ENCODE assay signal across 15 cellular contexts in genomic region chr19:55248704-55249103, GRCh38. TPM values are rescaled to one million over a fixed set of nuclear protein-coding genes. Genes with fewer than 3 reads are reported as not detected.
DNase-seq lines count a peak whose midpoint lies in the region; ATAC-seq and TF ChIP-seq lines count a peak whose summit lies in the region.
"Had no signal": no experiment of that assay in that cellular context is flagged by ENCODE, and none has a peak within 500 bp of the region (broad histone marks: within the 10 kb centered on the region; RNA-seq: fewer than 3 reads in every experiment).

No MANE protein-coding gene starts in this region.

- H3K9me3 Mint-ChIP-seq in activated T-cell treated with anti-CD3 and anti-CD28 coated beads, Interleukin-2, amount 50 U/mL, for 72 hours: no peaks in the 10 kb centered on the region
- H3K9me3 Mint-ChIP-seq in dendritic cell treated with granulocyte-macrophage colony-stimulating factor and Interleukin-4, amounts not matched to agents 40 ng/mL and 50 ng/mL, for 4 days: no peaks in the 10 kb centered on the region
- no peaks in the 10 kb centered on the region for H3K9me3 Mint-ChIP-seq in stimulated activated effector memory CD8-positive, alpha-beta T cell treated with anti-CD3 and anti-CD28 coated beads, Interleukin-12 subunit alpha, Interleukin-12 subunit beta, amount 100 ng/mL, for 72 hours

- H3K4me3 ChIP-seq in RWPE2 (ENCODE audit: severe bottlenecking): no peak overlapping the region
- H3K4me3 ChIP-seq: psoas muscle, SK-N-MC had no signal

- TF ChIP-seq CTCF in RWPE2 (IDR thresholded peaks at IDR 0.05; ENCODE audit: poor library complexity, severe bottlenecking): no peak

- no peak for DNase-seq in activated T-cell treated with anti-CD3 and anti-CD28 coated beads, Interleukin-2, amount 50 U/mL, for 72 hours
- DNase-seq in activated T-cell treated with anti-CD3 and anti-CD28 coated beads, Interleukin-2, amount 50 U/mL, for 48 hours: no peak
- no peak for DNase-seq in RWPE2 (ENCODE audit: low spot score)
- DNase-seq in stimulated activated effector memory CD8-positive, alpha-beta T cell treated with anti-CD3 and anti-CD28 coated beads, Interleukin-12 subunit alpha, Interleukin-12 subunit beta, amount 100 ng/mL, for 72 hours (ENCODE audit: low spot score in 2 of 2): no peak
- no peak for DNase-seq in epidermal melanocyte (ENCODE audit: insufficient read length, low spot score)
- no peak for DNase-seq in medulla oblongata (ENCODE audit: extremely low spot score)
- DNase-seq: activated T-cell treated with anti-CD3 and anti-CD28 coated beads, Interleukin-2, amount 50 U/mL, for 1 hour; kidney glomerular epithelial cell; NCI-H226 had no signal

- no peak overlapping the region for H3K4me3 Mint-ChIP-seq in activated T-cell treated with anti-CD3 and anti-CD28 coated beads, Interleukin-2, amount 50 U/mL, for 72 hours
- no peak overlapping the region for H3K4me3 Mint-ChIP-seq in dendritic cell treated with granulocyte-macrophage colony-stimulating factor and Interleukin-4, amounts not matched to agents 40 ng/mL and 50 ng/mL, for 4 days
- no peak overlapping the region for H3K4me3 Mint-ChIP-seq in stimulated activated effector memory CD8-positive, alpha-beta T cell treated with anti-CD3 and anti-CD28 coated beads, Interleukin-12 subunit alpha, Interleukin-12 subunit beta, amount 100 ng/mL, for 72 hours

- H3K27ac Mint-ChIP-seq in activated T-cell treated with anti-CD3 and anti-CD28 coated beads, Interleukin-2, amount 50 U/mL, for 72 hours: peak overlapping the region; percentile 82
- peak overlapping the region; percentile 72 for H3K27ac Mint-ChIP-seq in dendritic cell treated with granulocyte-macrophage colony-stimulating factor and Interleukin-4, amounts not matched to agents 40 ng/mL and 50 ng/mL, for 4 days
- H3K27ac Mint-ChIP-seq in stimulated activated effector memory CD8-positive, alpha-beta T cell treated with anti-CD3 and anti-CD28 coated beads, Interleukin-12 subunit alpha, Interleukin-12 subunit beta, amount 100 ng/mL, for 72 hours: peak overlapping the region; percentile 87

- intact Hi-C loops in dendritic cell treated with granulocyte-macrophage colony-stimulating factor and Interleukin-4, amounts not matched to agents 40 ng/mL and 50 ng/mL, for 4 days (cut with micrococcal nuclease): no loop called here

- peaks cover 0 to 17% of the 10 kb centered on the region in 2 donors for H3K36me3 Mint-ChIP-seq in activated T-cell treated with anti-CD3 and anti-CD28 coated beads, Interleukin-2, amount 50 U/mL, for 72 hours (ENCODE audit: insufficient read depth in 2 of 2)
- peaks cover 73% of the 10 kb centered on the region for H3K36me3 Mint-ChIP-seq in dendritic cell treated with granulocyte-macrophage colony-stimulating factor and Interleukin-4, amounts not matched to agents 40 ng/mL and 50 ng/mL, for 4 days (ENCODE audit: low read depth)
- H3K36me3 Mint-ChIP-seq in stimulated activated effector memory CD8-positive, alpha-beta T cell treated with anti-CD3 and anti-CD28 coated beads, Interleukin-12 subunit alpha, Interleukin-12 subunit beta, amount 100 ng/mL, for 72 hours: peaks cover 87% of the 10 kb centered on the region

- H3K36me3 ChIP-seq in RWPE2 (ENCODE audit: low read depth): peaks cover 34% of the 10 kb centered on the region

- peaks cover 34% of the 10 kb centered on the region for H3K4me1 Mint-ChIP-seq in activated T-cell treated with anti-CD3 and anti-CD28 coated beads, Interleukin-2, amount 50 U/mL, for 72 hours (ENCODE audit: low read depth)
- H3K4me1 Mint-ChIP-seq in dendritic cell treated with granulocyte-macrophage colony-stimulating factor and Interleukin-4, amounts not matched to agents 40 ng/mL and 50 ng/mL, for 4 days (ENCODE audit: low read depth): peaks cover 87% of the 10 kb centered on the region
- peaks cover 51% of the 10 kb centered on the region for H3K4me1 Mint-ChIP-seq in stimulated activated effector memory CD8-positive, alpha-beta T cell treated with anti-CD3 and anti-CD28 coated beads, Interleukin-12 subunit alpha, Interleukin-12 subunit beta, amount 100 ng/mL, for 72 hours

- H3K27ac ChIP-seq in RWPE2 (ENCODE audit: poor library complexity, severe bottlenecking): peak overlapping the region; percentile 1
- H3K27ac ChIP-seq: psoas muscle, SK-N-MC had no signal

- ATAC-seq in activated T-cell treated with anti-CD3 and anti-CD28 coated beads, Interleukin-2, amount 50 U/mL, for 72 hours (replicated peaks in 1 of 2): no peak
- no peak for ATAC-seq in RWPE2 (ENCODE audit: low read depth)
- ATAC-seq in stimulated activated effector memory CD8-positive, alpha-beta T cell treated with anti-CD3 and anti-CD28 coated beads, Interleukin-12 subunit alpha, Interleukin-12 subunit beta, amount 100 ng/mL, for 72 hours: no peak
- ATAC-seq in HG03196 (IDR thresholded peaks at IDR 0.05; ENCODE audit: unreplicated experiment): no peak
- ATAC-seq: psoas muscle had no signal

- no peaks in the 10 kb centered on the region for H3K27me3 Mint-ChIP-seq in activated T-cell treated with anti-CD3 and anti-CD28 coated beads, Interleukin-2, amount 50 U/mL, for 72 hours (ENCODE audit: low read depth)
- H3K27me3 Mint-ChIP-seq in dendritic cell treated with granulocyte-macrophage colony-stimulating factor and Interleukin-4, amounts not matched to agents 40 ng/mL and 50 ng/mL, for 4 days: no peaks in the 10 kb centered on the region

- H3K9me3 ChIP-seq in RWPE2 (ENCODE audit: severe bottlenecking): no peaks in the 10 kb centered on the region
- H3K9me3 ChIP-seq: psoas muscle had no signal

- H3K27me3 ChIP-seq in RWPE2 (ENCODE audit: insufficient read depth, poor library complexity, severe bottlenecking): no peaks in the 10 kb centered on the region
- H3K27me3 ChIP-seq: dorsolateral prefrontal cortex had no signal

- peaks cover 14% of the 10 kb centered on the region for H3K4me1 ChIP-seq in RWPE2 (ENCODE audit: insufficient read depth, poor library complexity, severe bottlenecking)

RNA-seq across cellular contexts. Expression of gene PPP6R1, which starts 10.1 kb away (rescaled TPM):
- 100 to 1,000 TPM; 177 to 202 TPM for total RNA-seq in activated T-cell treated with anti-CD3 and anti-CD28 coated beads, Interleukin-2, amount 50 U/mL, for 72 hours

RNA-seq across cellular contexts. Expression of gene TMEM86B, which starts 20.1 kb away (rescaled TPM):
- 10 to 100 TPM in 1 of 2 donors, 1 to 10 TPM in 1; 8.5 to 12.8 TPM for total RNA-seq in activated T-cell treated with anti-CD3 and anti-CD28 coated beads, Interleukin-2, amount 50 U/mL, for 72 hours

RNA-seq across cellular contexts. Expression of gene HSPBP1, which starts 31.2 kb away (rescaled TPM):
- total RNA-seq in activated T-cell treated with anti-CD3 and anti-CD28 coated beads, Interleukin-2, amount 50 U/mL, for 72 hours: 10 to 100 TPM; 23.9 to 31.1 TPM

RNA-seq across cellular contexts. Expression of gene BRSK1, which starts 35.1 kb away (rescaled TPM):
- 10 to 100 TPM; 13.0 to 19.6 TPM for total RNA-seq in activated T-cell treated with anti-CD3 and anti-CD28 coated beads, Interleukin-2, amount 50 U/mL, for 72 hours

RNA-seq across cellular contexts. Expression of gene PTPRH, which starts 39.4 kb away (rescaled TPM):
- not detected for total RNA-seq in activated T-cell treated with anti-CD3 and anti-CD28 coated beads, Interleukin-2, amount 50 U/mL, for 72 hours
- total RNA-seq: temporal lobe had no signal
